Comparison of ENCODE assay signal across 1 cellular context in the genomic region with DNA sequence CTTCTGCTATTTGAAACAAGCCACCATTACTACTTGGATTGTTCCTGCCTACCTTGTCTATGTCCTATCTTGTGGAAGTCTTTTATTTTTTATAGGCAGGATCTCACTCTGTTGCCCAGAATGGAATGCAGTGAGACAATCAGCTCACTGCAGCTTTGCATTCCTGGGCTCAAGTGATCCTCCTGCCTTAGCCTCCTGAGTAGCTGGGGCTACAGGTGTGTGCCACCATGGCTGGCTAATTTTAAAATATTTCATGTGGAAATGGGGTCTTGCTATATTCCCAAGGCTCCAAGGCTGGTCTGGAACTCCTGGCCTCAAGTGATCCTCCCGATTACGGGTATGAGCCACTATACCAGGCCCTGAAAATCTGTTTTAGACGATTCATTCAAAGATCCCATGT.
TF ChIP-seq lines count a peak whose summit lies in the region.

No MANE protein-coding gene starts in this region.

TF ChIP-seq in WTC11, 78 proteins besides CTCF, POLR2A, EP300 and RAD21 (continued from another document):
- TF ChIP-seq, protein P1, sequence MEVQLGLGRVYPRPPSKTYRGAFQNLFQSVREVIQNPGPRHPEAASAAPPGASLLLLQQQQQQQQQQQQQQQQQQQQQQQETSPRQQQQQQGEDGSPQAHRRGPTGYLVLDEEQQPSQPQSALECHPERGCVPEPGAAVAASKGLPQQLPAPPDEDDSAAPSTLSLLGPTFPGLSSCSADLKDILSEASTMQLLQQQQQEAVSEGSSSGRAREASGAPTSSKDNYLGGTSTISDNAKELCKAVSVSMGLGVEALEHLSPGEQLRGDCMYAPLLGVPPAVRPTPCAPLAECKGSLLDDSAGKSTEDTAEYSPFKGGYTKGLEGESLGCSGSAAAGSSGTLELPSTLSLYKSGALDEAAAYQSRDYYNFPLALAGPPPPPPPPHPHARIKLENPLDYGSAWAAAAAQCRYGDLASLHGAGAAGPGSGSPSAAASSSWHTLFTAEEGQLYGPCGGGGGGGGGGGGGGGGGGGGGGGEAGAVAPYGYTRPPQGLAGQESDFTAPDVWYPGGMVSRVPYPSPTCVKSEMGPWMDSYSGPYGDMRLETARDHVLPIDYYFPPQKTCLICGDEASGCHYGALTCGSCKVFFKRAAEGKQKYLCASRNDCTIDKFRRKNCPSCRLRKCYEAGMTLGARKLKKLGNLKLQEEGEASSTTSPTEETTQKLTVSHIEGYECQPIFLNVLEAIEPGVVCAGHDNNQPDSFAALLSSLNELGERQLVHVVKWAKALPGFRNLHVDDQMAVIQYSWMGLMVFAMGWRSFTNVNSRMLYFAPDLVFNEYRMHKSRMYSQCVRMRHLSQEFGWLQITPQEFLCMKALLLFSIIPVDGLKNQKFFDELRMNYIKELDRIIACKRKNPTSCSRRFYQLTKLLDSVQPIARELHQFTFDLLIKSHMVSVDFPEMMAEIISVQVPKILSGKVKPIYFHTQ (CRISPR knock-in tag; IDR thresholded peaks at IDR 0.05): peak; percentile 69; the same call in 1 of the 2 replicates
- TF ChIP-seq, protein P2, sequence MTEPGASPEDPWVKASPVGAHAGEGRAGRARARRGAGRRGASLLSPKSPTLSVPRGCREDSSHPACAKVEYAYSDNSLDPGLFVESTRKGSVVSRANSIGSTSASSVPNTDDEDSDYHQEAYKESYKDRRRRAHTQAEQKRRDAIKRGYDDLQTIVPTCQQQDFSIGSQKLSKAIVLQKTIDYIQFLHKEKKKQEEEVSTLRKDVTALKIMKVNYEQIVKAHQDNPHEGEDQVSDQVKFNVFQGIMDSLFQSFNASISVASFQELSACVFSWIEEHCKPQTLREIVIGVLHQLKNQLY (CRISPR knock-in tag; IDR thresholded peaks at IDR 0.05): no peak
- TF ChIP-seq, protein P3, sequence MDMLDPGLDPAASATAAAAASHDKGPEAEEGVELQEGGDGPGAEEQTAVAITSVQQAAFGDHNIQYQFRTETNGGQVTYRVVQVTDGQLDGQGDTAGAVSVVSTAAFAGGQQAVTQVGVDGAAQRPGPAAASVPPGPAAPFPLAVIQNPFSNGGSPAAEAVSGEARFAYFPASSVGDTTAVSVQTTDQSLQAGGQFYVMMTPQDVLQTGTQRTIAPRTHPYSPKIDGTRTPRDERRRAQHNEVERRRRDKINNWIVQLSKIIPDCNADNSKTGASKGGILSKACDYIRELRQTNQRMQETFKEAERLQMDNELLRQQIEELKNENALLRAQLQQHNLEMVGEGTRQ (CRISPR knock-in tag; IDR thresholded peaks at IDR 0.05): no peak
- TF ChIP-seq, protein P4, sequence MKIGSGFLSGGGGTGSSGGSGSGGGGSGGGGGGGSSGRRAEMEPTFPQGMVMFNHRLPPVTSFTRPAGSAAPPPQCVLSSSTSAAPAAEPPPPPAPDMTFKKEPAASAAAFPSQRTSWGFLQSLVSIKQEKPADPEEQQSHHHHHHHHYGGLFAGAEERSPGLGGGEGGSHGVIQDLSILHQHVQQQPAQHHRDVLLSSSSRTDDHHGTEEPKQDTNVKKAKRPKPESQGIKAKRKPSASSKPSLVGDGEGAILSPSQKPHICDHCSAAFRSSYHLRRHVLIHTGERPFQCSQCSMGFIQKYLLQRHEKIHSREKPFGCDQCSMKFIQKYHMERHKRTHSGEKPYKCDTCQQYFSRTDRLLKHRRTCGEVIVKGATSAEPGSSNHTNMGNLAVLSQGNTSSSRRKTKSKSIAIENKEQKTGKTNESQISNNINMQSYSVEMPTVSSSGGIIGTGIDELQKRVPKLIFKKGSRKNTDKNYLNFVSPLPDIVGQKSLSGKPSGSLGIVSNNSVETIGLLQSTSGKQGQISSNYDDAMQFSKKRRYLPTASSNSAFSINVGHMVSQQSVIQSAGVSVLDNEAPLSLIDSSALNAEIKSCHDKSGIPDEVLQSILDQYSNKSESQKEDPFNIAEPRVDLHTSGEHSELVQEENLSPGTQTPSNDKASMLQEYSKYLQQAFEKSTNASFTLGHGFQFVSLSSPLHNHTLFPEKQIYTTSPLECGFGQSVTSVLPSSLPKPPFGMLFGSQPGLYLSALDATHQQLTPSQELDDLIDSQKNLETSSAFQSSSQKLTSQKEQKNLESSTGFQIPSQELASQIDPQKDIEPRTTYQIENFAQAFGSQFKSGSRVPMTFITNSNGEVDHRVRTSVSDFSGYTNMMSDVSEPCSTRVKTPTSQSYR (CRISPR knock-in tag; IDR thresholded peaks at IDR 0.05): no peak
- no peak for TF ChIP-seq TP53 (CRISPR knock-in tag; IDR thresholded peaks at IDR 0.05)
- no peak for TF ChIP-seq ESRRA (CRISPR knock-in tag; IDR thresholded peaks at IDR 0.05; ENCODE audit: borderline replicate concordance)
- no peak for TF ChIP-seq GTF2I (CRISPR knock-in tag; conservative IDR thresholded peaks at IDR 0.05)
- TF ChIP-seq, protein P5, sequence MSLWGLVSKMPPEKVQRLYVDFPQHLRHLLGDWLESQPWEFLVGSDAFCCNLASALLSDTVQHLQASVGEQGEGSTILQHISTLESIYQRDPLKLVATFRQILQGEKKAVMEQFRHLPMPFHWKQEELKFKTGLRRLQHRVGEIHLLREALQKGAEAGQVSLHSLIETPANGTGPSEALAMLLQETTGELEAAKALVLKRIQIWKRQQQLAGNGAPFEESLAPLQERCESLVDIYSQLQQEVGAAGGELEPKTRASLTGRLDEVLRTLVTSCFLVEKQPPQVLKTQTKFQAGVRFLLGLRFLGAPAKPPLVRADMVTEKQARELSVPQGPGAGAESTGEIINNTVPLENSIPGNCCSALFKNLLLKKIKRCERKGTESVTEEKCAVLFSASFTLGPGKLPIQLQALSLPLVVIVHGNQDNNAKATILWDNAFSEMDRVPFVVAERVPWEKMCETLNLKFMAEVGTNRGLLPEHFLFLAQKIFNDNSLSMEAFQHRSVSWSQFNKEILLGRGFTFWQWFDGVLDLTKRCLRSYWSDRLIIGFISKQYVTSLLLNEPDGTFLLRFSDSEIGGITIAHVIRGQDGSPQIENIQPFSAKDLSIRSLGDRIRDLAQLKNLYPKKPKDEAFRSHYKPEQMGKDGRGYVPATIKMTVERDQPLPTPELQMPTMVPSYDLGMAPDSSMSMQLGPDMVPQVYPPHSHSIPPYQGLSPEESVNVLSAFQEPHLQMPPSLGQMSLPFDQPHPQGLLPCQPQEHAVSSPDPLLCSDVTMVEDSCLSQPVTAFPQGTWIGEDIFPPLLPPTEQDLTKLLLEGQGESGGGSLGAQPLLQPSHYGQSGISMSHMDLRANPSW (CRISPR knock-in tag; conservative IDR thresholded peaks at IDR 0.05; ENCODE audit: low read depth): no peak
- TF ChIP-seq ZNF121 (CRISPR knock-in tag; IDR thresholded peaks at IDR 0.05): peak; percentile 61; the same call in 1 of the 2 replicates
- TF ChIP-seq, protein P6, sequence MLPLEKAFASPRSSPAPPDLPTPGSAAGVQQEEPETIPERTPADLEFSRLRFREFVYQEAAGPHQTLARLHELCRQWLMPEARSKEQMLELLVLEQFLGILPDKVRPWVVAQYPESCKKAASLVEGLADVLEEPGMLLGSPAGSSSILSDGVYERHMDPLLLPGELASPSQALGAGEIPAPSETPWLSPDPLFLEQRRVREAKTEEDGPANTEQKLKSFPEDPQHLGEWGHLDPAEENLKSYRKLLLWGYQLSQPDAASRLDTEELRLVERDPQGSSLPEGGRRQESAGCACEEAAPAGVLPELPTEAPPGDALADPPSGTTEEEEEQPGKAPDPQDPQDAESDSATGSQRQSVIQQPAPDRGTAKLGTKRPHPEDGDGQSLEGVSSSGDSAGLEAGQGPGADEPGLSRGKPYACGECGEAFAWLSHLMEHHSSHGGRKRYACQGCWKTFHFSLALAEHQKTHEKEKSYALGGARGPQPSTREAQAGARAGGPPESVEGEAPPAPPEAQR (CRISPR knock-in tag; IDR thresholded peaks at IDR 0.05): no peak
- TF ChIP-seq, protein P7, sequence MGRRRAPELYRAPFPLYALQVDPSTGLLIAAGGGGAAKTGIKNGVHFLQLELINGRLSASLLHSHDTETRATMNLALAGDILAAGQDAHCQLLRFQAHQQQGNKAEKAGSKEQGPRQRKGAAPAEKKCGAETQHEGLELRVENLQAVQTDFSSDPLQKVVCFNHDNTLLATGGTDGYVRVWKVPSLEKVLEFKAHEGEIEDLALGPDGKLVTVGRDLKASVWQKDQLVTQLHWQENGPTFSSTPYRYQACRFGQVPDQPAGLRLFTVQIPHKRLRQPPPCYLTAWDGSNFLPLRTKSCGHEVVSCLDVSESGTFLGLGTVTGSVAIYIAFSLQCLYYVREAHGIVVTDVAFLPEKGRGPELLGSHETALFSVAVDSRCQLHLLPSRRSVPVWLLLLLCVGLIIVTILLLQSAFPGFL (CRISPR knock-in tag; IDR thresholded peaks at IDR 0.05; ENCODE audit: borderline replicate concordance): no peak
- TF ChIP-seq, protein P8, sequence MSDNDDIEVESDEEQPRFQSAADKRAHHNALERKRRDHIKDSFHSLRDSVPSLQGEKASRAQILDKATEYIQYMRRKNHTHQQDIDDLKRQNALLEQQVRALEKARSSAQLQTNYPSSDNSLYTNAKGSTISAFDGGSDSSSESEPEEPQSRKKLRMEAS (CRISPR knock-in tag; IDR thresholded peaks at IDR 0.05): no peak
- no peak for TF ChIP-seq TEAD1 (CRISPR knock-in tag; IDR thresholded peaks at IDR 0.05)
- TF ChIP-seq, protein P9, sequence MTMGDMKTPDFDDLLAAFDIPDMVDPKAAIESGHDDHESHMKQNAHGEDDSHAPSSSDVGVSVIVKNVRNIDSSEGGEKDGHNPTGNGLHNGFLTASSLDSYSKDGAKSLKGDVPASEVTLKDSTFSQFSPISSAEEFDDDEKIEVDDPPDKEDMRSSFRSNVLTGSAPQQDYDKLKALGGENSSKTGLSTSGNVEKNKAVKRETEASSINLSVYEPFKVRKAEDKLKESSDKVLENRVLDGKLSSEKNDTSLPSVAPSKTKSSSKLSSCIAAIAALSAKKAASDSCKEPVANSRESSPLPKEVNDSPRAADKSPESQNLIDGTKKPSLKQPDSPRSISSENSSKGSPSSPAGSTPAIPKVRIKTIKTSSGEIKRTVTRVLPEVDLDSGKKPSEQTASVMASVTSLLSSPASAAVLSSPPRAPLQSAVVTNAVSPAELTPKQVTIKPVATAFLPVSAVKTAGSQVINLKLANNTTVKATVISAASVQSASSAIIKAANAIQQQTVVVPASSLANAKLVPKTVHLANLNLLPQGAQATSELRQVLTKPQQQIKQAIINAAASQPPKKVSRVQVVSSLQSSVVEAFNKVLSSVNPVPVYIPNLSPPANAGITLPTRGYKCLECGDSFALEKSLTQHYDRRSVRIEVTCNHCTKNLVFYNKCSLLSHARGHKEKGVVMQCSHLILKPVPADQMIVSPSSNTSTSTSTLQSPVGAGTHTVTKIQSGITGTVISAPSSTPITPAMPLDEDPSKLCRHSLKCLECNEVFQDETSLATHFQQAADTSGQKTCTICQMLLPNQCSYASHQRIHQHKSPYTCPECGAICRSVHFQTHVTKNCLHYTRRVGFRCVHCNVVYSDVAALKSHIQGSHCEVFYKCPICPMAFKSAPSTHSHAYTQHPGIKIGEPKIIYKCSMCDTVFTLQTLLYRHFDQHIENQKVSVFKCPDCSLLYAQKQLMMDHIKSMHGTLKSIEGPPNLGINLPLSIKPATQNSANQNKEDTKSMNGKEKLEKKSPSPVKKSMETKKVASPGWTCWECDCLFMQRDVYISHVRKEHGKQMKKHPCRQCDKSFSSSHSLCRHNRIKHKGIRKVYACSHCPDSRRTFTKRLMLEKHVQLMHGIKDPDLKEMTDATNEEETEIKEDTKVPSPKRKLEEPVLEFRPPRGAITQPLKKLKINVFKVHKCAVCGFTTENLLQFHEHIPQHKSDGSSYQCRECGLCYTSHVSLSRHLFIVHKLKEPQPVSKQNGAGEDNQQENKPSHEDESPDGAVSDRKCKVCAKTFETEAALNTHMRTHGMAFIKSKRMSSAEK (CRISPR knock-in tag; IDR thresholded peaks at IDR 0.05; ENCODE audit: borderline replicate concordance): 0 out of 2 replicates have a peak, but pooled peaks have one; percentile 23
- TF ChIP-seq, protein P10, sequence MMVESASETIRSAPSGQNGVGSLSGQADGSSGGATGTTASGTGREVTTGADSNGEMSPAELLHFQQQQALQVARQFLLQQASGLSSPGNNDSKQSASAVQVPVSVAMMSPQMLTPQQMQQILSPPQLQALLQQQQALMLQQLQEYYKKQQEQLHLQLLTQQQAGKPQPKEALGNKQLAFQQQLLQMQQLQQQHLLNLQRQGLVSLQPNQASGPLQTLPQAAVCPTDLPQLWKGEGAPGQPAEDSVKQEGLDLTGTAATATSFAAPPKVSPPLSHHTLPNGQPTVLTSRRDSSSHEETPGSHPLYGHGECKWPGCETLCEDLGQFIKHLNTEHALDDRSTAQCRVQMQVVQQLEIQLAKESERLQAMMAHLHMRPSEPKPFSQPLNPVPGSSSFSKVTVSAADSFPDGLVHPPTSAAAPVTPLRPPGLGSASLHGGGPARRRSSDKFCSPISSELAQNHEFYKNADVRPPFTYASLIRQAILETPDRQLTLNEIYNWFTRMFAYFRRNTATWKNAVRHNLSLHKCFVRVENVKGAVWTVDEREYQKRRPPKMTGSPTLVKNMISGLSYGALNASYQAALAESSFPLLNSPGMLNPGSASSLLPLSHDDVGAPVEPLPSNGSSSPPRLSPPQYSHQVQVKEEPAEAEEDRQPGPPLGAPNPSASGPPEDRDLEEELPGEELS (CRISPR knock-in tag; IDR thresholded peaks at IDR 0.05): no peak
- TF ChIP-seq GABPB1 (CRISPR knock-in tag; IDR thresholded peaks at IDR 0.05): no peak
- TF ChIP-seq, protein P11, sequence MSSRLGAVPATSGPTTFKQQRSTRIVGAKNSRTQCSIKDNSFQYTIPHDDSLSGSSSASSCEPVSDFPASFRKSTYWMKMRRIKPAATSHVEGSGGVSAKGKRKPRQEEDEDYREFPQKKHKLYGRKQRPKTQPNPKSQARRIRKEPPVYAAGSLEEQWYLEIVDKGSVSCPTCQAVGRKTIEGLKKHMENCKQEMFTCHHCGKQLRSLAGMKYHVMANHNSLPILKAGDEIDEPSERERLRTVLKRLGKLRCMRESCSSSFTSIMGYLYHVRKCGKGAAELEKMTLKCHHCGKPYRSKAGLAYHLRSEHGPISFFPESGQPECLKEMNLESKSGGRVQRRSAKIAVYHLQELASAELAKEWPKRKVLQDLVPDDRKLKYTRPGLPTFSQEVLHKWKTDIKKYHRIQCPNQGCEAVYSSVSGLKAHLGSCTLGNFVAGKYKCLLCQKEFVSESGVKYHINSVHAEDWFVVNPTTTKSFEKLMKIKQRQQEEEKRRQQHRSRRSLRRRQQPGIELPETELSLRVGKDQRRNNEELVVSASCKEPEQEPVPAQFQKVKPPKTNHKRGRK (CRISPR knock-in tag; IDR thresholded peaks at IDR 0.05; ENCODE audit: borderline replicate concordance): no peak
TF ChIP-seq in WTC11: peak in this region for 3.
